In the genomic region with DNA sequence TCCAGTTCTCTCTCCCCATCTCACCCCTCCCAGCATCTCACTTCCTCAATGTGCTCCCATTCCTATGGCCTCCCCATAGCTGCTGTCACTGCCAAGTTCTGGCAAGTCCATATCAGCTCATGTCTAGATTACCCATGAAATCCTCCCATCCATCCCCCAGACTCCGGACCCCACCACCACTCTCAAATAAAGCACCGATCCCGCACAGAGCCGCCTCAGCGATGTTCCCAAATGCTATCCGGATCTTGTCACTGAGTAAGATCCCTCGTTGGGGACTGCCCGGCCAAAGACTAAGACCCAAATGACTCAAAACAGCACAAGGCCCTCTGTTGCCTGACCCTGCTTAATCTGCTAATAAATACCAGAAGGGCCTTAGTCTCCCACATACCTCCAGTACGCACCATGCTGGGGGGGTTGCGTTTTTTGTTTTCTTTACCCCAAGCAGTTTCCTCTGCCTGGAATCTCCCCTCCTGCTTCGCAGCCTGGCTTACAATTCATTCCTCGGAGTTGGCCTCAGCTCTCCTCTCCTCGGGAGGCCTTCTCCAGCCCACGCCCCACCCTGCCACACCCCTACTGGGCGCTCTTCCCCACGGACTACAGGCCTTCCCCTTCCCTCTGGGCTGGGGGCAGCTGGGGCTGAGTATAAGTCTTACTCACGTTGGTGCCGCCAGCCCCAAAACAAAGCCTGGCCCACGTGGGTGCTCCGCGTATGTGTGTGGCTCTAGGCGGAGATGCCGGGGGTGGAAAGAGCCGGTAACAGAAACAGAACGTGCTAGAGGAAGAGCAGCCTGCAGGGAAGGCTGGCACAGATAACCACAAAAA, we compare ENCODE assay signal across 9 cellular contexts. TPM values are rescaled to one million over a fixed set of nuclear protein-coding genes. Genes with fewer than 3 reads are reported as not detected.
DNase-seq lines count a peak whose midpoint lies in the region; ATAC-seq and TF ChIP-seq lines count a peak whose summit lies in the region.
"Had no signal": no experiment of that assay in that cellular context is flagged by ENCODE, and none has a peak within 500 bp of the region (broad histone marks: within the 10 kb centered on the region; RNA-seq: fewer than 3 reads in every experiment).

No MANE protein-coding gene starts in this region.

- no peak overlapping the region for H3K27ac Mint-ChIP-seq in stimulated activated memory B cell treated with anti-CD40 and anti-IgM and Interleukin-4, amounts not matched to agents 10 μg/mL and 1 μg/mL and 100 μg/mL, for 72 hours

- H3K9me3 ChIP-seq in lung (ENCODE audit: control insufficient read depth in 2 of 2, insufficient read depth in 1 of 2, low read length in 1 of 2): no peaks in the 10 kb centered on the region
- H3K9me3 ChIP-seq: body of pancreas had no signal

- peaks cover 51% of the 10 kb centered on the region for H3K4me1 Mint-ChIP-seq in stimulated activated memory B cell treated with anti-CD40 and anti-IgM and Interleukin-4, amounts not matched to agents 10 μg/mL and 1 μg/mL and 100 μg/mL, for 72 hours

- WGBS in lung, 2 donors: 60 to 62% methylated on average over 25 of the region's 25 CpGs

- H3K36me3 ChIP-seq in lung (ENCODE audit: control insufficient read depth in 2 of 2, insufficient read depth in 2 of 2, low read length in 2 of 2): no peaks in the 10 kb centered on the region

- H3K27ac ChIP-seq in coronary artery (peak overlapping the region; percentile 85 to 92), lung (ENCODE audit: low read depth in 1 of 2, low read length in 1 of 2) (peak overlapping the region; percentile 23 to 98)

- ATAC-seq in lung (ENCODE audit: insufficient read depth, low FRiP score) (no peak), GM19023 (IDR thresholded peaks at IDR 0.05; ENCODE audit: unreplicated experiment) (no peak), GM18502 (IDR thresholded peaks at IDR 0.05; ENCODE audit: poor library complexity, unreplicated experiment) (no peak)
- no peak for ATAC-seq in stimulated activated memory B cell treated with anti-CD40 and anti-IgM and Interleukin-4, amounts not matched to agents 10 μg/mL and 1 μg/mL and 100 μg/mL, for 72 hours
- ATAC-seq: body of pancreas had no signal

- no peaks in the 10 kb centered on the region for H3K9me3 Mint-ChIP-seq in stimulated activated memory B cell treated with anti-CD40 and anti-IgM and Interleukin-4, amounts not matched to agents 10 μg/mL and 1 μg/mL and 100 μg/mL, for 72 hours

- H3K27me3 ChIP-seq in lung (ENCODE audit: control insufficient read depth, insufficient read depth): no peaks in the 10 kb centered on the region
- H3K27me3 ChIP-seq: body of pancreas had no signal

- H3K36me3 Mint-ChIP-seq in stimulated activated memory B cell treated with anti-CD40 and anti-IgM and Interleukin-4, amounts not matched to agents 10 μg/mL and 1 μg/mL and 100 μg/mL, for 72 hours: peaks cover 8% of the 10 kb centered on the region

- peak overlapping the region; percentile 77 for H3K4me3 Mint-ChIP-seq in stimulated activated memory B cell treated with anti-CD40 and anti-IgM and Interleukin-4, amounts not matched to agents 10 μg/mL and 1 μg/mL and 100 μg/mL, for 72 hours

- H3K4me3 ChIP-seq in coronary artery: peak overlapping the region; percentile 86
- H3K4me3 ChIP-seq in lung: no peak overlapping the region
- H3K4me3 ChIP-seq: body of pancreas had no signal

- DNase-seq in NCI-H2227 (lab: John Stamatoyannopoulos, UW; ENCODE audit: unreplicated experiment): peak; percentile 2
- no peak for DNase-seq in NCI-H2227 treated with DMSO at 0.1 percent for 48 hours (lab: John Stamatoyannopoulos, UW)
- DNase-seq in activated CD4-positive, CD25-positive, alpha-beta regulatory T cell treated with anti-CD3 and anti-CD28 coated beads, Interleukin-2, amount 50 U/mL, for 72 hours: peak; percentile 57
- no peak for DNase-seq in coronary artery (ENCODE audit: low spot score)
- no peak for DNase-seq in lung (ENCODE audit: low spot score)

- peaks cover 0 to 5% of the 10 kb centered on the region in 2 donors for H3K4me1 ChIP-seq in lung (ENCODE audit: control insufficient read depth in 2 of 2, insufficient read depth in 2 of 2, low read length in 2 of 2)

- TF ChIP-seq CTCF in coronary artery (IDR thresholded peaks at IDR 0.05) (no peak), lung (IDR thresholded peaks at IDR 0.05; ENCODE audit: control extremely low read depth, extremely low read depth) (no peak)

- no peaks in the 10 kb centered on the region for H3K27me3 Mint-ChIP-seq in stimulated activated memory B cell treated with anti-CD40 and anti-IgM and Interleukin-4, amounts not matched to agents 10 μg/mL and 1 μg/mL and 100 μg/mL, for 72 hours

RNA-seq across cellular contexts. Expression of gene DUSP5, which starts 1.8 kb away (rescaled TPM):
- total RNA-seq in lung: 10 to 100 TPM; 10.3 to 13.5 TPM
- 10 to 100 TPM; 12.3 to 16.4 TPM for polyA plus RNA-seq in lung

Comparison
In these comparisons a context has a peak if more than half of its experiments do, and no peak if none do; other contexts are left out.
1. DNase-seq: peak in NCI-H2227 (single experiment) and activated CD4-positive, CD25-positive, alpha-beta regulatory T cell treated with anti-CD3 and anti-CD28 coated beads, Interleukin-2, amount 50 U/mL, for 72 hours (single experiment); none in NCI-H2227 treated with DMSO at 0.1 percent for 48 hours (single experiment), coronary artery (single experiment) and lung (single experiment).